Comparison of ENCODE assay signal across 1 cellular context in the genomic region with DNA sequence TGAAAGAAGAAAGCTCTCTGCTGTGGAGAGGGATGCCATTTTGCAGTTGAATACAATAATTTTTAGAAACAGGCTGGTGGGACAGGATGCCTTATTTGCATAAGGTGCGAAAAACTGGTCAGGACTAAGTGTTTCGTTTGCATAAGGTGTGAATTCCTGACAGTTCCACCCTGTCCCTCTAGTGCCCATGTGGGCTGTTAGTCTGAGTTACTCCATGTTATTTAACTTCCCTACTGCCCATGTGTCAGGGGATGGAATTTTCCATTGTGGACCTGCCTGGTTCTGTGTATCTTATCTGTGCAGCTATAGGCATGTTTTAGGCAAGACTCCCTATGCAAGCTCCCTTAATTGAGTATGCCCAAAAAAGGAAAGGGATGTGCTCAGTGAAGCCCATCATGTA.
TF ChIP-seq lines count a peak whose summit lies in the region.

No MANE protein-coding gene starts in this region.

TF ChIP-seq in HepG2, 621 proteins besides CTCF, POLR2A, EP300 and RAD21:
- TF ChIP-seq ZBTB26 (CRISPR knock-in tag; IDR thresholded peaks at IDR 0.05; ENCODE audit: borderline replicate concordance) (no peak), NFYB (CRISPR knock-in tag; IDR thresholded peaks at IDR 0.05) (no peak)
